In the genomic region with DNA sequence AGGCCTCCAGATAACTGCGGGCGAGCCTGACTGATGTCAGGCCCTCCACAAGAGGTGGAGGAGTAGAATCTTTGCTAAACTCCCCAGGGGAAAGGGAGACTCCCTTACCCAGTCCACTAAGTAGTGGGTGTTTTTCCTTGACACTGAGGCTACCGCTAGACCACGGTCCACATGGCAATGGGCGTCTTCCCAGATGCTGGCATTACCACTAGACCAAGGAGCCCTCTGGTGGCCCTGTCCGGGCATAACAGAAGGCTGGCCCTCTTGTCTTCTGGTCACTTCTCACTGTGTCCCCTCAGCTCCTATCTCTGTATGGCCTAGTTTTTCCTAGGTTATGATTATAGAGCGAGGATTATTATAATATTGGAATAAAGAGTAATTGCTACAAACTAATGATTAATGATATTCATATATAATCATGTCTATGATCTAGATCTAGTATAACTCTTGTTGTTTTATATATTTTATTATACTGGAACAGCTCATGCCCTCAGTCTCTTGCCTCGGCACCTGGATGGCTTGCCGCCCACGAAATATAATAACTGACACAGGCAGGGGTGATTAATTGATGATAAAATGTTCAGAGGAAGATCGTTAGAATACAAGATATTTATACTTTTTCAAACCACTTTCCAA, we compare ENCODE assay signal across 8 cellular contexts.
DNase-seq lines count a peak whose midpoint lies in the region; ATAC-seq and TF ChIP-seq lines count a peak whose summit lies in the region.
"Not testable (repeated sequence)": the region's sequence is repeated elsewhere in the genome, so short reads cannot be mapped to it uniquely, and the experiment has no call there.

No MANE protein-coding gene starts in this region.

- not testable (repeated sequence) for H3K27me3 ChIP-seq in MG63; OCI-LY1 (ENCODE audit: insufficient read depth, low read length)
- H3K27me3 ChIP-seq in dorsolateral prefrontal cortex = peaks cover 0 to 17% (median 0%) of the 10 kb centered on the region in 45 donors

- CTCF ChIA-PET in activated CD4-positive, alpha-beta T cell treated with anti-CD3 and anti-CD28 coated beads for 36 hours (lab: Charles Lee) = not testable (repeated sequence)

- TF ChIP-seq CTCF in AG09319 (IDR thresholded peaks at IDR 0.05; ENCODE audit: low read depth, low read length) = peak; percentile 37
- TF ChIP-seq CTCF in GM12864 (IDR thresholded peaks at IDR 0.05; ENCODE audit: low read depth, low read length, missing control alignments) = peak; percentile 61
- peak; percentile 26; the same call in 1 of the 2 replicates for TF ChIP-seq CTCF in OCI-LY1 (IDR thresholded peaks at IDR 0.05; ENCODE audit: low read length)
- peak in 43 of 56 donors; percentile 17 to 55 (median 33) for TF ChIP-seq CTCF in dorsolateral prefrontal cortex (IDR thresholded peaks at IDR 0.05 in 54 of 56, conservative IDR thresholded peaks at IDR 0.05 in 2 of 56; ENCODE audit: low read depth in 1 of 56, partially characterized antibody in 56 of 56)

- H3K9me3 Mint-ChIP-seq in activated CD4-positive, alpha-beta T cell treated with anti-CD3 and anti-CD28 coated beads for 36 hours (ENCODE audit: low read depth) = not testable (repeated sequence)

- H4K20me1 ChIP-seq in OCI-LY1 (ENCODE audit: insufficient read depth, low read length) = not testable (repeated sequence)

- H3K9me3 ChIP-seq in MG63; OCI-LY1 (ENCODE audit: low read length): not testable (repeated sequence)

- POLR2A ChIA-PET in activated CD4-positive, alpha-beta T cell treated with anti-CD3 and anti-CD28 coated beads for 36 hours (lab: Charles Lee) = not testable (repeated sequence)

- not testable (repeated sequence) for H3K4me1 Mint-ChIP-seq in activated CD4-positive, alpha-beta T cell treated with anti-CD3 and anti-CD28 coated beads for 36 hours

- not testable (repeated sequence) for H3F3A ChIP-seq in OCI-LY1 (ENCODE audit: insufficient read depth, low read length)

- not testable (repeated sequence) for DNase-seq in AG09319 (ENCODE audit: extremely low read depth, low read depth); GM12864 (ENCODE audit: low read depth)
- peak; percentile 40 for DNase-seq in MG63
- peak; percentile 49 for DNase-seq in activated CD4-positive, alpha-beta T cell treated with anti-CD3 and anti-CD28 coated beads for 36 hours
- peak in 2 of 10 donors; percentile 40 to 58 for DNase-seq in dorsolateral prefrontal cortex
- peak; percentile 4 for DNase-seq in inferior parietal cortex (ENCODE audit: extremely low spot score)
- peak; percentile 28 for DNase-seq in pons (ENCODE audit: low spot score)

- H3K36me3 Mint-ChIP-seq in activated CD4-positive, alpha-beta T cell treated with anti-CD3 and anti-CD28 coated beads for 36 hours (ENCODE audit: low read depth) = not testable (repeated sequence)

- not testable (repeated sequence) for H3K9me2 ChIP-seq in OCI-LY1 (ENCODE audit: low read depth, low read length)

- not testable (repeated sequence) for H2AFZ ChIP-seq in OCI-LY1 (ENCODE audit: low read length)

- not testable (repeated sequence) for H3K4me3 Mint-ChIP-seq in activated CD4-positive, alpha-beta T cell treated with anti-CD3 and anti-CD28 coated beads for 36 hours

- ATAC-seq in activated CD4-positive, alpha-beta T cell treated with anti-CD3 and anti-CD28 coated beads for 36 hours = not testable (repeated sequence)

- not testable (repeated sequence) for H3K27ac Mint-ChIP-seq in activated CD4-positive, alpha-beta T cell treated with anti-CD3 and anti-CD28 coated beads for 36 hours

- H3K4me2 ChIP-seq in OCI-LY1 (ENCODE audit: low read length) = not testable (repeated sequence)

- not testable (repeated sequence) for H3K79me2 ChIP-seq in OCI-LY1 (ENCODE audit: insufficient read depth, low read length)

- H3K4me3 ChIP-seq in GM12864 (ENCODE audit: low read depth, low read length); MG63; OCI-LY1 (ENCODE audit: low read depth, low read length, poor library complexity, severe bottlenecking); dorsolateral prefrontal cortex: not testable (repeated sequence)

- H3K27me3 Mint-ChIP-seq in activated CD4-positive, alpha-beta T cell treated with anti-CD3 and anti-CD28 coated beads for 36 hours = not testable (repeated sequence)

- intact Hi-C loops in activated CD4-positive, alpha-beta T cell treated with anti-CD3 and anti-CD28 coated beads for 36 hours (cut with DNase I, micrococcal nuclease); dorsolateral prefrontal cortex (cut with DNase I): not testable (repeated sequence)

- H3K4me1 ChIP-seq in OCI-LY1 (ENCODE audit: insufficient read depth, low read length, severe bottlenecking) = not testable (repeated sequence)

- not testable (repeated sequence) for H3K36me3 ChIP-seq in MG63; OCI-LY1 (ENCODE audit: insufficient read depth, low read length)

- not testable (repeated sequence) for H3K9ac ChIP-seq in OCI-LY1 (ENCODE audit: low read length)

- H3K27ac ChIP-seq in OCI-LY1 (ENCODE audit: low read depth, low read length, poor library complexity, severe bottlenecking); dorsolateral prefrontal cortex: not testable (repeated sequence)
